In genomic region chr6:3431994-3432393, GRCh38 we compare ENCODE assay signal across 1 cellular context.
TF ChIP-seq lines count a peak whose summit lies in the region.

No MANE protein-coding gene starts in this region.

TF ChIP-seq in H1, 55 proteins besides CTCF, POLR2A, EP300 and RAD21:
- TF ChIP-seq RFX5 (IDR thresholded peaks at IDR 0.05; ENCODE audit: borderline replicate concordance, low read depth, low read length): no peak
- TF ChIP-seq EGR1 (IDR thresholded peaks at IDR 0.05; ENCODE audit: borderline replicate concordance, low read depth, low read length): no peak
- no peak for TF ChIP-seq TAF7 (optimal IDR thresholded peaks at IDR 0.05; ENCODE audit: borderline replicate concordance, low read depth, low read length)
- no peak for TF ChIP-seq NRF1 (IDR thresholded peaks at IDR 0.05; ENCODE audit: low read depth, low read length)
- TF ChIP-seq JUN (IDR thresholded peaks at IDR 0.05; ENCODE audit: low read depth, low read length): no peak
- TF ChIP-seq, protein P1, sequence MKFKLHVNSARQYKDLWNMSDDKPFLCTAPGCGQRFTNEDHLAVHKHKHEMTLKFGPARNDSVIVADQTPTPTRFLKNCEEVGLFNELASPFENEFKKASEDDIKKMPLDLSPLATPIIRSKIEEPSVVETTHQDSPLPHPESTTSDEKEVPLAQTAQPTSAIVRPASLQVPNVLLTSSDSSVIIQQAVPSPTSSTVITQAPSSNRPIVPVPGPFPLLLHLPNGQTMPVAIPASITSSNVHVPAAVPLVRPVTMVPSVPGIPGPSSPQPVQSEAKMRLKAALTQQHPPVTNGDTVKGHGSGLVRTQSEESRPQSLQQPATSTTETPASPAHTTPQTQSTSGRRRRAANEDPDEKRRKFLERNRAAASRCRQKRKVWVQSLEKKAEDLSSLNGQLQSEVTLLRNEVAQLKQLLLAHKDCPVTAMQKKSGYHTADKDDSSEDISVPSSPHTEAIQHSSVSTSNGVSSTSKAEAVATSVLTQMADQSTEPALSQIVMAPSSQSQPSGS (IDR thresholded peaks at IDR 0.05; ENCODE audit: low read length): no peak
